8 cellular contexts compared by ENCODE assay signal in the genomic region with DNA sequence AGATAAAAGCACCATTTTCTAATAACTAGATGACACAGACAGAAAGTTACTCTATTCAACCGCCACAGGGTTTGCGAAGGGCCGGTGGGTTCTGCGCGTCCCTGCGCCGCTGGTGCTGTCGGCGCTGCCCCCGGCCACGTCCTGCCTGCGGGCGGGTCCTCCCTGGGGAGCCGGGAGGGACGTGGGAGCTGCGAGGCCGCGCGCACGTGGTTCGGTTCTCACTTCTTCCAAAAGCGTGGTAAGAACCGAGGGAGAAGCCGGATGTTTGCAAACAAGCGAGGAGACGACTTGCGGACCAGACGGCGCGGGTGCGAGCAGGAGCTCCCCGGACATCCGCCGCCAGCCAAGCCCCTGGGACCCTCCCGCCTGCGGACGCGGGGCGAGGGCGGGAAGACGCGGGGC. TPM values are rescaled to one million over a fixed set of nuclear protein-coding genes. Genes with fewer than 3 reads are reported as not detected.
DNase-seq lines count a peak whose midpoint lies in the region; ATAC-seq and TF ChIP-seq lines count a peak whose summit lies in the region.

No MANE protein-coding gene starts in this region.

- H3K4me1 Mint-ChIP-seq in endothelial cell (ENCODE audit: unreplicated experiment), result peaks cover 17% of the 10 kb centered on the region

- H3K4me3 Mint-ChIP-seq in endothelial cell (ENCODE audit: unreplicated experiment), result peak overlapping the region; percentile 88

- H3K27me3 Mint-ChIP-seq in endothelial cell (ENCODE audit: unreplicated experiment), result peaks cover 33% of the 10 kb centered on the region

- peak overlapping the region; percentile 26; the same call in 1 of the 2 replicates for H3K9ac ChIP-seq in ES-I3 (ENCODE audit: low read depth, low read length)

- peak; percentile 59 for DNase-seq in NCI-H748 (lab: John Stamatoyannopoulos, UW; ENCODE audit: unreplicated experiment)
- DNase-seq in endothelial cell (ENCODE audit: low spot score), result peak; percentile 31
- DNase-seq in ovary, result peak in 1 of 5 donors; percentile 23
- DNase-seq in NCI-H1417 treated with DMSO at 0.1 percent for 48 hours (lab: John Stamatoyannopoulos, UW), result no peak
- DNase-seq in NCI-H187 treated with DMSO at 0.1 percent for 48 hours (lab: John Stamatoyannopoulos, UW), result no peak

- no peaks in the 10 kb centered on the region for H3K27me3 ChIP-seq in ovary

- H3K27ac ChIP-seq in ovary, result no peak overlapping the region

- H3K9me3 Mint-ChIP-seq in endothelial cell (ENCODE audit: unreplicated experiment), result no peaks in the 10 kb centered on the region

- ATAC-seq in GM18873 (IDR thresholded peaks at IDR 0.05; ENCODE audit: low FRiP score, unreplicated experiment) (no peak), GM21423 (IDR thresholded peaks at IDR 0.05; ENCODE audit: unreplicated experiment) (no peak)

- peak overlapping the region; percentile 21 for H3K4me3 ChIP-seq in ovary

- intact Hi-C loops in ovary (cut with DNase I), result no loop called here

- WGBS in ovary, 3 donors, result 4 to 5% (median 4%) methylated on average over 36 to 42 of the region's 42 CpGs

- no peak for TF ChIP-seq CTCF in endothelial cell (IDR thresholded peaks at IDR 0.05; ENCODE audit: unreplicated experiment)
- no peak for TF ChIP-seq CTCF in ovary (IDR thresholded peaks at IDR 0.05)

- H3K36me3 Mint-ChIP-seq in endothelial cell (ENCODE audit: low read depth, unreplicated experiment), result peaks cover 20% of the 10 kb centered on the region

- H3K4me1 ChIP-seq in ES-I3 (ENCODE audit: insufficient read depth, low read length) (no peaks in the 10 kb centered on the region; the same call in none of the 2 replicates), ovary (ENCODE audit: insufficient read depth) (peaks cover 3% of the 10 kb centered on the region)

- no peaks in the 10 kb centered on the region for H3K9me3 ChIP-seq in ES-I3 (ENCODE audit: control insufficient read depth, insufficient read depth, low read length)
- H3K9me3 ChIP-seq in ovary, result no peaks in the 10 kb centered on the region

- H3K27ac Mint-ChIP-seq in endothelial cell (ENCODE audit: unreplicated experiment), result no peak overlapping the region

- TF ChIP-seq EP300 in ovary (IDR thresholded peaks at IDR 0.05), result no peak

- TF ChIP-seq POLR2A in ovary (IDR thresholded peaks at IDR 0.05), result no peak

- H3K36me3 ChIP-seq in ES-I3 (ENCODE audit: insufficient read depth, low read length) (no peaks in the 10 kb centered on the region), ovary (no peaks in the 10 kb centered on the region)

RNA-seq across cellular contexts. Expression of a gene that starts 12.5 kb away (rescaled TPM):
- 24.3 TPM for total RNA-seq in endothelial cell (ENCODE audit: unreplicated experiment)
- 10 to 100 TPM in 3 of 7 donors, 1 to 10 TPM in 3, under 1 TPM in 1; 0.76 to 46.4 (median 9.6) TPM for total RNA-seq in ovary
- polyA plus RNA-seq in ovary, result 10 to 100 TPM in 1 of 2 donors, 1 to 10 TPM in 1; 7.0 to 10.5 TPM

Comparison
In these comparisons a context has a peak if more than half of its experiments do, and no peak if none do; other contexts are left out.
1. DNase-seq: peak in NCI-H748 (single experiment) and endothelial cell (single experiment); none in NCI-H1417 treated with DMSO at 0.1 percent for 48 hours (single experiment) and NCI-H187 treated with DMSO at 0.1 percent for 48 hours (single experiment).